36 cellular contexts compared by ENCODE assay signal in genomic region chr16:58821886-58822285, GRCh38.
"Had no signal": no experiment of that assay in that cellular context is flagged by ENCODE, and none has a peak within 500 bp of the region (broad histone marks: within the 10 kb centered on the region; RNA-seq: fewer than 3 reads in every experiment).

No MANE protein-coding gene starts in this region.

- H3K27me3 ChIP-seq: MG63 had no signal

- H3K36me3 ChIP-seq: MG63 had no signal

- DNase-seq: Karpas-422, Kasumi-1, MG63, MM.1S, MV-4-11, NCI-H1048, NCI-H1092, NCI-H1092 treated with DMSO at 0.1 percent for 48 hours, NCI-H1105, NCI-H1105 treated with DMSO at 0.1 percent for 48 hours, NCI-H1417, NCI-H1417 treated with DMSO at 0.1 percent for 48 hours, NCI-H1436, NCI-H1436 treated with DMSO at 0.1 percent for 48 hours, NCI-H146, NCI-H1694, NCI-H1694 treated with DMSO at 0.1 percent for 48 hours, NCI-H187, NCI-H187 treated with DMSO at 0.1 percent for 48 hours, NCI-H1930, NCI-H2029, NCI-H2029 treated with DMSO at 0.1 percent for 48 hours, NCI-H2081, NCI-H2081 treated with DMSO at 0.1 percent for 48 hours, NCI-H2107, NCI-H2171, NCI-H2171 treated with DMSO at 0.1 percent for 48 hours, NCI-H2227 treated with DMSO at 0.1 percent for 48 hours, NCI-H226, NCI-H345, NCI-H446, NCI-H446 treated with DMSO at 0.1 percent for 48 hours, NCI-H510A, NCI-H510A treated with DMSO at 0.1 percent for 48 hours, NCI-H524, NCI-H524 treated with DMSO at 0.1 percent for 48 hours had no signal

- H3K4me3 ChIP-seq: MG63 had no signal
